Comparison of ENCODE assay signal across 11 cellular contexts in the genomic region with DNA sequence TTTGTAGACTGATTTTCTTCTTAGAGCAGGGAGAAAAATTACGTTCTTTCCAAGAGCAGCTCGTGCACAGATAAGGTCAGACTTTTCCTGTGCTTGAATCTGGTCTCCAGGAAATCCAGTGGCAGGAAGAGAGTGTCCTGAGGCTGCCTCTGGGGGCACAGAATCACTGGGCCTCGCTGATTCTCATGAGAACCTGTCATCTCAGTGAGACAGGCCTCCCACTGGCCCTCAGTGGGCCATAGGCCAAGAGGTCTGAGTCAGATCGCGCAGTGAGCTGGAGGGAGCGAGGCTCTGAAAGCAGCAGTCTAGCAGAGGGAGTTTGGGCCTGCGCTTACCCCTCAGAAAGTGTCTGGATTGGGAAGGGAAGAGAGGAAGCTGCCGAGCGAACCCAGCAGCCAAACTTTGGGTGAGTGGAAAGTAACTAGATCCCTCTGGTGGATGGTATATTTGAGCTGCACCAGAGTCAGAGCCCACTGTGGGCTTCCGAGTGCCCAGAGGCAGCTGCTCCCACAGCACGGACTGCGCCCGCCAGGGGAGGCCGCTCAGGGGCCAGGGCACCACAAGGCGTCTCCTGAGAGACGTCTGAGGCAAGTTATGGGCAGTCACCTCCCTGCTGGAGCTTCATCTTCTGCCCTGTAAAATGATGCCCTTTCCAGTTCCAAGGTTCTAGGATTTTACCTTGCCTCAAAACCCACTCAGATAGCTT. TPM values are rescaled to one million over a fixed set of nuclear protein-coding genes. Genes with fewer than 3 reads are reported as not detected.
A peak's percentile ranks its signal among the peaks of the same experiment; 100 is the strongest.
DNase-seq lines count a peak whose midpoint lies in the region; ATAC-seq, FAIRE-seq and TF ChIP-seq lines count a peak whose summit lies in the region.
"Had no signal": no experiment of that assay in that cellular context is flagged by ENCODE, and none has a peak within 500 bp of the region (broad histone marks: within the 10 kb centered on the region; RNA-seq: fewer than 3 reads in every experiment).

No MANE protein-coding gene starts in this region.

- no peak overlapping the region for H2AFZ ChIP-seq in GM12878 (ENCODE audit: control insufficient read depth, low read depth, low read length)

- in situ Hi-C loops in GM12878 (cut with MboI): loop anchor here (25.0 kb wide), 1 partner anchor 437 kb away; the partner anchor contains the start of gene TDRD15

- H3K9me3 Mint-ChIP-seq in HFFc6: no peaks in the 10 kb centered on the region
- H3K9me3 Mint-ChIP-seq in T-cell: no peaks in the 10 kb centered on the region

- H3K4me3 Mint-ChIP-seq in HFFc6 (peak overlapping the region; percentile 25; the same call in 1 of the 2 replicates), T-cell (no peak overlapping the region)

- TF ChIP-seq CTCF in HFFc6 (IDR thresholded peaks at IDR 0.05) (0 out of 2 replicates have a peak, but pooled peaks have one; percentile 20), GM12878 (IDR thresholded peaks at IDR 0.05 in 2 of 3, conservative IDR thresholded peaks at IDR 0.05 in 1 of 3; ENCODE audit: control insufficient read depth in 2 of 3, extremely low read depth in 1 of 3, insufficient read depth in 1 of 3, low read depth in 3 of 3, low read length in 3 of 3) (no peak), dorsolateral prefrontal cortex (IDR thresholded peaks at IDR 0.05 in 54 of 56, conservative IDR thresholded peaks at IDR 0.05 in 2 of 56; ENCODE audit: low read depth in 1 of 56, partially characterized antibody in 56 of 56) (no peak)

- peak overlapping the region; percentile 69; the same call in 1 of the 2 replicates for H3K27ac ChIP-seq in GM12878 (ENCODE audit: control insufficient read depth, insufficient read depth)
- H3K27ac ChIP-seq in right cardiac atrium (ENCODE audit: low read length): no peak overlapping the region
- peak overlapping the region in 21 of 59 donors; percentile 1 to 58 (median 22) for H3K27ac ChIP-seq in dorsolateral prefrontal cortex
- H3K27ac ChIP-seq: ovary, SJSA1 had no signal

- H3K27me3 Mint-ChIP-seq in HFFc6 (ENCODE audit: insufficient read depth): peaks cover 7% of the 10 kb centered on the region
- peaks cover 9 to 30% of the 10 kb centered on the region in 2 donors for H3K27me3 Mint-ChIP-seq in T-cell

- CTCF ChIA-PET in GM12878 (lab: Yijun Ruan, JAX) (interaction anchor here (0.9 to 7.4 kb wide), 10 partner anchors 9 to 287 kb away, joined by 3 to 82 read pairs (median 4); partner anchors contain the start of gene HS1BP3), T-cell (lab: Charles Lee) (interaction anchor here (0.5 to 1.2 kb wide), 2 partner anchors 14 to 148 kb away, joined by 4 read pairs; partner anchors contain the start of gene LDAH (in 1 of the 2))

- H3K4me3 ChIP-seq in GM12878: no peak overlapping the region
- H3K4me3 ChIP-seq in right cardiac atrium (ENCODE audit: low read length): no peak overlapping the region
- H3K4me3 ChIP-seq in dorsolateral prefrontal cortex: no peak overlapping the region
- H3K4me3 ChIP-seq: ovary, SJSA1 had no signal

- peak overlapping the region; percentile 60 for H3K27ac Mint-ChIP-seq in HFFc6
- H3K27ac Mint-ChIP-seq in T-cell: no peak overlapping the region

- peaks cover 37% of the 10 kb centered on the region for H3K4me1 ChIP-seq in GM12878 (ENCODE audit: control insufficient read depth, insufficient read depth, low read length)
- no peaks in the 10 kb centered on the region for H3K4me1 ChIP-seq in right cardiac atrium (ENCODE audit: control insufficient read depth, insufficient read depth, low read length)
- H3K4me1 ChIP-seq: SJSA1 had no signal

- no peaks in the 10 kb centered on the region for H4K20me1 ChIP-seq in GM12878 (ENCODE audit: control insufficient read depth, insufficient read depth)

- intact Hi-C loops in GM12878 (cut with micrococcal nuclease; ENCODE audit: unreplicated experiment) (no loop called here), right cardiac atrium (cut with DNase I) (no loop called here), dorsolateral prefrontal cortex (cut with DNase I) (loop anchor here in 1 of 2 donors (5.0 kb wide), 1 partner anchor 282 kb away; no protein-coding TSS in a partner anchor)

- H3K36me3 ChIP-seq in GM12878 (ENCODE audit: control insufficient read depth in 2 of 2, insufficient read depth in 2 of 2, low read length in 1 of 2): no peaks in the 10 kb centered on the region; a peak in 1 of 4 replicates
- H3K36me3 ChIP-seq: ovary, SJSA1 had no signal

- FAIRE-seq in GM12878 (lab: Jason Lieb, UNC): no peak

- SMC1A ChIA-PET in GM12878 (lab: Charles Lee; ENCODE audit: uncharacterized antibody, unreplicated experiment): interaction anchor here (0.6 to 1.2 kb wide), 5 partner anchors 14 to 293 kb away, joined by 3 to 5 read pairs (median 3); no protein-coding TSS in a partner anchor

- 71% methylated on average over 16 of the region's 16 CpGs for WGBS in GM12878 (ENCODE audit: insufficient coverage, insufficient replicate concordance, low lambda C conversion rate, missing lambda C conversion rate)
- WGBS in right cardiac atrium: 31% methylated on average over 16 of the region's 16 CpGs

- H3K36me3 Mint-ChIP-seq in HFFc6 (ENCODE audit: low read depth): no peaks in the 10 kb centered on the region
- H3K36me3 Mint-ChIP-seq in T-cell: no peaks in the 10 kb centered on the region

- peak overlapping the region; percentile 80; the same call in 1 of the 2 replicates for H3K4me2 ChIP-seq in GM12878 (ENCODE audit: control insufficient read depth, insufficient read depth)

- no peak for TF ChIP-seq RAD21 in GM12878 (IDR thresholded peaks at IDR 0.05; ENCODE audit: insufficient read depth, low read depth, low read length)

- ATAC-seq in GM12878: no peak
- ATAC-seq in right cardiac atrium: peak; percentile 77 to 92
- no peak for ATAC-seq in T-cell (replicated peaks in 1 of 4)

- DNase-seq in HFFc6: peak; percentile 66
- DNase-seq in GM12878 (ENCODE audit: low read depth, low spot score): no peak
- peak; percentile 72 to 85 (median 73) for DNase-seq in right cardiac atrium
- peak; percentile 73 for DNase-seq in stromal cell of bone marrow (ENCODE audit: low read depth)
- DNase-seq in middle frontal gyrus (ENCODE audit: extremely low spot score, low spot score): no peak
- no peak for DNase-seq in dorsolateral prefrontal cortex
- no peak for DNase-seq in T-cell
- DNase-seq in central memory CD4-positive, alpha-beta T cell: no peak
- DNase-seq: stimulated activated naive CD4-positive, alpha-beta T cell treated with Interleukin-2 at 50 U/mL for 16 hours had no signal

- TF ChIP-seq EP300 in GM12878 (IDR thresholded peaks at IDR 0.05; ENCODE audit: borderline replicate concordance in 1 of 2, control insufficient read depth in 1 of 2, low read depth in 2 of 2, low read length in 2 of 2): no peak

- H3K9me3 ChIP-seq in GM12878 (replicated peaks; ENCODE audit: control insufficient read depth, insufficient read depth, low read length) (no peaks in the 10 kb centered on the region; the same call in 2 of the 3 replicates), right cardiac atrium (ENCODE audit: control insufficient read depth, low read length) (no peaks in the 10 kb centered on the region)
- H3K9me3 ChIP-seq: ovary, SJSA1 had no signal

- no peaks in the 10 kb centered on the region for H3K79me2 ChIP-seq in GM12878 (ENCODE audit: control insufficient read depth, insufficient read depth, low read length)

- POLR2A ChIA-PET in GM12878 (lab: Charles Lee): no interaction called here
- POLR2A ChIA-PET in T-cell (lab: Charles Lee): no interaction called here

- H3K4me1 Mint-ChIP-seq in HFFc6 (ENCODE audit: low read depth) (peaks cover 17% of the 10 kb centered on the region), T-cell (peaks cover 2 to 6% (median 3%) of the 10 kb centered on the region in 3 donors)

- peaks cover 0 to 6% of the 10 kb centered on the region in 2 experiments; a peak in 3 of 4 replicates for H3K27me3 ChIP-seq in GM12878 (replicated peaks in 1 of 2; ENCODE audit: control insufficient read depth in 2 of 2, insufficient read depth in 2 of 2, low read length in 1 of 2)
- H3K27me3 ChIP-seq in right cardiac atrium (ENCODE audit: control insufficient read depth, insufficient read depth): no peaks in the 10 kb centered on the region
- H3K27me3 ChIP-seq in dorsolateral prefrontal cortex: peaks cover 0 to 49% (median 35%) of the 10 kb centered on the region in 45 donors

- no peak for TF ChIP-seq POLR2A in GM12878 (IDR thresholded peaks at IDR 0.05; ENCODE audit: low read depth, low read length)

- no TSS peak for BruUV-seq in GM12878 (replicated peaks; lab: Mats Ljungman, UMichigan)

- RAD21 ChIA-PET in GM12878 (lab: Charles Lee; ENCODE audit: unreplicated experiment): interaction anchor here (1.3 to 2.9 kb wide), 2 partner anchors 9 to 69 kb away, joined by 4 to 9 read pairs; no protein-coding TSS in a partner anchor

- H3K9ac ChIP-seq in GM12878 (ENCODE audit: control insufficient read depth, insufficient read depth, low read length): no peak overlapping the region

RNA-seq across cellular contexts. Expression of gene GDF7, which starts 8.2 kb away (rescaled TPM):
- under 1 TPM in 1 of 6 experiments, not detected in 5; 0.05 TPM for total RNA-seq in HFFc6 (2021; fragmentation: NEBNext Ultra II Directional; extraction: Animal tissue kit (Norgen Biotek cat#: 25700))
- total RNA-seq in GM12878 (2013; cell fraction: nucleolus; rRNA removed): not detected in 2 replicates
- 0.05 and 0.11 TPM in 2 replicates for total RNA-seq in GM12878 (2014; rRNA removed)
- 0.04 and 0.05 TPM in 2 replicates for total RNA-seq in GM12878 (2014; rRNA removed; fragmentation: Illumina TruSeq; extraction: Trizol)
- 0.05 and 0.08 TPM in 2 replicates for total RNA-seq in GM12878 (2021)
- 0.16 TPM for polyA plus RNA-seq in GM12878 (2011; ENCODE audit: low read depth)
- not detected in 2 replicates for polyA plus RNA-seq in GM12878 (2011; rRNA removed)
- polyA plus RNA-seq in GM12878 (2011; cell fraction: cytosol; rRNA removed): 0.01 and 0.02 TPM in 2 replicates
- polyA plus RNA-seq in GM12878 (2011; cell fraction: nucleus; rRNA removed): 0.03 TPM in 2 replicates
- 0.13 and 0.16 TPM in 2 replicates for polyA plus RNA-seq in GM12878 (2012)
- 0.04 and 0.05 TPM in 2 replicates for polyA plus RNA-seq in GM12878 (2014; fragmentation: Illumina TruSeq; extraction: Trizol)
- polyA plus RNA-seq in GM12878 (2014; fragmentation: Nextera tagmentation; extraction: Ambion mirVana): under 1 TPM; 0.02 TPM
- 0.04 and 0.06 TPM in 2 replicates for polyA plus RNA-seq in GM12878 (2014; rRNA removed)
- under 1 TPM; 0.04 to 0.08 TPM for polyA plus RNA-seq in GM12878 (2016; fragmentation: Nextera tagmentation; extraction: Ambion mirVana)
- under 0.01 TPM in 1 of 2 replicates, not detected in the other for polyA minus RNA-seq in GM12878 (2011; rRNA and poly(A)+ RNA removed)
- polyA minus RNA-seq in GM12878 (2011; cell fraction: cytosol; rRNA and poly(A)+ RNA removed): not detected in 2 replicates
- not detected in 2 replicates for polyA minus RNA-seq in GM12878 (2011; cell fraction: nucleus; rRNA and poly(A)+ RNA removed)
- under 1 TPM; 0.26 to 0.79 (median 0.60) TPM for total RNA-seq in right cardiac atrium
- polyA plus RNA-seq in right cardiac atrium: 0.25 TPM
- 10 to 100 TPM in 2 of 120 experiments, 1 to 10 TPM in 117, under 1 TPM in 1; 0.95 to 12.5 (median 4.1) TPM for total RNA-seq in dorsolateral prefrontal cortex
- under 1 TPM; 0.10 to 0.51 (median 0.16) TPM for total RNA-seq in T-cell

RNA-seq across cellular contexts. Expression of gene HS1BP3, which starts 24.2 kb away (rescaled TPM):
- 10 to 100 TPM; 12.7 to 17.3 (median 15.8) TPM for total RNA-seq in HFFc6 (2021; fragmentation: NEBNext Ultra II Directional; extraction: Animal tissue kit (Norgen Biotek cat#: 25700))
- total RNA-seq in GM12878 (2013; cell fraction: nucleolus; rRNA removed): 22.1 and 26.1 TPM in 2 replicates
- total RNA-seq in GM12878 (2014; rRNA removed): 5.0 TPM in 2 replicates
- 3.5 and 3.6 TPM in 2 replicates for total RNA-seq in GM12878 (2014; rRNA removed; fragmentation: Illumina TruSeq; extraction: Trizol)
- total RNA-seq in GM12878 (2021): 4.8 and 5.3 TPM in 2 replicates
- polyA plus RNA-seq in GM12878 (2011; ENCODE audit: low read depth): 1.8 TPM
- polyA plus RNA-seq in GM12878 (2011; rRNA removed): 3.5 and 6.2 TPM in 2 replicates
- 7.0 and 7.7 TPM in 2 replicates for polyA plus RNA-seq in GM12878 (2011; cell fraction: cytosol; rRNA removed)
- 18.3 and 19.8 TPM in 2 replicates for polyA plus RNA-seq in GM12878 (2011; cell fraction: nucleus; rRNA removed)
- 6.2 and 7.2 TPM in 2 replicates for polyA plus RNA-seq in GM12878 (2012)
- 3.8 TPM in 2 replicates for polyA plus RNA-seq in GM12878 (2014; fragmentation: Illumina TruSeq; extraction: Trizol)
- polyA plus RNA-seq in GM12878 (2014; fragmentation: Nextera tagmentation; extraction: Ambion mirVana): under 1 TPM; 0.47 to 0.57 TPM
- 5.0 and 5.6 TPM in 2 replicates for polyA plus RNA-seq in GM12878 (2014; rRNA removed)
- 1 to 10 TPM; 4.3 to 7.2 TPM for polyA plus RNA-seq in GM12878 (2016; fragmentation: Nextera tagmentation; extraction: Ambion mirVana)
- 4.7 and 10.1 TPM in 2 replicates for polyA minus RNA-seq in GM12878 (2011; rRNA and poly(A)+ RNA removed)
- 2.2 and 3.1 TPM in 2 replicates for polyA minus RNA-seq in GM12878 (2011; cell fraction: cytosol; rRNA and poly(A)+ RNA removed)
- 12.8 and 18.7 TPM in 2 replicates for polyA minus RNA-seq in GM12878 (2011; cell fraction: nucleus; rRNA and poly(A)+ RNA removed)
- 10 to 100 TPM; 21.8 to 26.4 (median 25.3) TPM for total RNA-seq in right cardiac atrium
- polyA plus RNA-seq in right cardiac atrium: 29.8 TPM
- 10 to 100 TPM; 18.3 to 36.0 (median 26.0) TPM for total RNA-seq in dorsolateral prefrontal cortex
- total RNA-seq in T-cell: 10 to 100 TPM; 11.1 to 20.7 (median 17.2) TPM

Comparison
In these comparisons a context has a peak if more than half of its experiments do, and no peak if none do; other contexts are left out.
1. DNase-seq: peak in HFFc6 (single experiment), right cardiac atrium (3 of 3) and stromal cell of bone marrow (single experiment); none in GM12878 (single experiment), middle frontal gyrus (single experiment), dorsolateral prefrontal cortex (0 of 10), T-cell (0 of 34) and central memory CD4-positive, alpha-beta T cell (single experiment).
2. ATAC-seq: peak in right cardiac atrium (2 of 2); none in GM12878 (single experiment) and T-cell (0 of 4).